Comparison of ENCODE assay signal across 8 cellular contexts in the genomic region with DNA sequence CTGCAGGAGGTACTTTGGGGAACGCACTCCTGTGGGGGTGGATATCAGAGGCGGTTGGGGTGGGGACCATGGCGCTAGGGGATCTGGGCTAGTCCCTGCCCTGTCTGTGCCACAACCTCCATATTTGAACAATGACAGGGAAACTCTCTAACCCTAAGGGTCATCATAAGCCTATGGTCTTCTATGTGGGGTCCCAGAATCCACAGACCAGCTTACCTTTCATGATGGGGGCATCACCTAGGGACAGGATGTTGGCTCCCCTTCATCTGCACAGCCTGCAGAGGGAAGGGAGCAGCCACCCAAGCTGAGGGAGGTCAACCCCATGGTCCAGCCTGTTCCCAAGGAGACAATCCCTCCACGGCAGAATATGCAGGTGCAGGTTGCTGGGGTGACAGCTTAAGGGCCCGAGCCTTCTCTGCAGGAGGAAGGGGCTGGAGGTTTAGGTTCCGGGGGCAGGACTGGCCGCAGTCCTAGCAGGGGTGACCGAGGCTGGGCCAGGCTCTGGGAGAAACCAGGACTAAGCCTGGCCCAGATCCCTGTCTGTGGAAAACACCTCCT. TPM values are rescaled to one million over a fixed set of nuclear protein-coding genes. Genes with fewer than 3 reads are reported as not detected.
DNase-seq lines count a peak whose midpoint lies in the region; ATAC-seq, FAIRE-seq and TF ChIP-seq lines count a peak whose summit lies in the region.

No MANE protein-coding gene starts in this region.

- TF ChIP-seq CTCF in kidney epithelial cell (IDR thresholded peaks at IDR 0.05; ENCODE audit: insufficient read depth, low read length, poor library complexity, severe bottlenecking) (no peak), D721Med (IDR thresholded peaks at IDR 0.05; ENCODE audit: insufficient read depth, missing control alignments) (no peak)

- no peaks in the 10 kb centered on the region for H3K9me3 Mint-ChIP-seq in T-helper 1 cell treated with Interleukin-12 subunit alpha and Interleukin-12 subunit beta and Interleukin-4 antibody, amounts not matched to agents 30 μg/mL and 1 μg/mL, for 36 hours
- no peaks in the 10 kb centered on the region for H3K9me3 Mint-ChIP-seq in activated naive CD8-positive, alpha-beta T cell treated with anti-CD3 and anti-CD28 coated beads, Interleukin-2, amount 50 U/mL, for 24 hours

- H3K4me1 Mint-ChIP-seq in T-helper 1 cell treated with Interleukin-12 subunit alpha and Interleukin-12 subunit beta and Interleukin-4 antibody, amounts not matched to agents 30 μg/mL and 1 μg/mL, for 36 hours (ENCODE audit: low read depth) = peaks cover 18% of the 10 kb centered on the region
- H3K4me1 Mint-ChIP-seq in activated naive CD8-positive, alpha-beta T cell treated with anti-CD3 and anti-CD28 coated beads, Interleukin-2, amount 50 U/mL, for 24 hours = peaks cover 15% of the 10 kb centered on the region

- no peaks in the 10 kb centered on the region for H3K27me3 ChIP-seq in kidney epithelial cell (ENCODE audit: control insufficient read depth, insufficient read depth, low read length)

- FAIRE-seq in D721Med (lab: Jason Lieb, UNC) = no peak

- peaks cover 3% of the 10 kb centered on the region for H3K36me3 ChIP-seq in kidney epithelial cell (ENCODE audit: control insufficient read depth, insufficient read depth, low read length)

- peak overlapping the region; percentile 78 for H3K4me3 ChIP-seq in kidney epithelial cell (ENCODE audit: low read depth, low read length)

- ATAC-seq in activated naive CD8-positive, alpha-beta T cell treated with anti-CD3 and anti-CD28 coated beads, Interleukin-2, amount 50 U/mL, for 24 hours = no peak
- ATAC-seq in GM18907 (IDR thresholded peaks at IDR 0.05; ENCODE audit: unreplicated experiment) = no peak

- DNase-seq in T-helper 1 cell = no peak
- DNase-seq in activated naive CD8-positive, alpha-beta T cell treated with anti-CD3 and anti-CD28 coated beads, Interleukin-2, amount 50 U/mL, for 24 hours = no peak
- no peak for DNase-seq in kidney epithelial cell (ENCODE audit: low read depth)
- DNase-seq in substantia nigra (lab: John Stamatoyannopoulos, UW) = no peak
- no peak for DNase-seq in D721Med (ENCODE audit: insufficient read length, low spot score)
- DNase-seq in DMS153 (lab: John Stamatoyannopoulos, UW) = no peak

- H3K27me3 Mint-ChIP-seq in T-helper 1 cell treated with Interleukin-12 subunit alpha and Interleukin-12 subunit beta and Interleukin-4 antibody, amounts not matched to agents 30 μg/mL and 1 μg/mL, for 36 hours (ENCODE audit: low read depth) = no peaks in the 10 kb centered on the region
- H3K27me3 Mint-ChIP-seq in activated naive CD8-positive, alpha-beta T cell treated with anti-CD3 and anti-CD28 coated beads, Interleukin-2, amount 50 U/mL, for 24 hours = no peaks in the 10 kb centered on the region

- peak overlapping the region; percentile 91 for H3K4me3 Mint-ChIP-seq in T-helper 1 cell treated with Interleukin-12 subunit alpha and Interleukin-12 subunit beta and Interleukin-4 antibody, amounts not matched to agents 30 μg/mL and 1 μg/mL, for 36 hours
- H3K4me3 Mint-ChIP-seq in activated naive CD8-positive, alpha-beta T cell treated with anti-CD3 and anti-CD28 coated beads, Interleukin-2, amount 50 U/mL, for 24 hours = peak overlapping the region; percentile 82

- peak overlapping the region; percentile 64 for H3K27ac Mint-ChIP-seq in T-helper 1 cell treated with Interleukin-12 subunit alpha and Interleukin-12 subunit beta and Interleukin-4 antibody, amounts not matched to agents 30 μg/mL and 1 μg/mL, for 36 hours
- peak overlapping the region; percentile 76 for H3K27ac Mint-ChIP-seq in activated naive CD8-positive, alpha-beta T cell treated with anti-CD3 and anti-CD28 coated beads, Interleukin-2, amount 50 U/mL, for 24 hours

- peaks cover 4% of the 10 kb centered on the region for H3K36me3 Mint-ChIP-seq in T-helper 1 cell treated with Interleukin-12 subunit alpha and Interleukin-12 subunit beta and Interleukin-4 antibody, amounts not matched to agents 30 μg/mL and 1 μg/mL, for 36 hours (ENCODE audit: low read depth)
- peaks cover 6% of the 10 kb centered on the region for H3K36me3 Mint-ChIP-seq in activated naive CD8-positive, alpha-beta T cell treated with anti-CD3 and anti-CD28 coated beads, Interleukin-2, amount 50 U/mL, for 24 hours (ENCODE audit: low read depth)

- H3K27ac ChIP-seq in substantia nigra (ENCODE audit: low read depth, low read length, poor library complexity, severe bottlenecking) = peak overlapping the region; percentile 79

RNA-seq across cellular contexts. Expression of gene ORAI3, which starts 1.7 kb away (rescaled TPM):
- total RNA-seq in kidney epithelial cell = 35.3 and 37.9 TPM in 2 replicates

RNA-seq across cellular contexts. Expression of gene SETD1A, which starts 7.0 kb away (rescaled TPM):
- total RNA-seq in kidney epithelial cell = 7.2 TPM in 2 replicates

RNA-seq across cellular contexts. Expression of gene FBXL19, which starts 27.2 kb away (rescaled TPM):
- total RNA-seq in kidney epithelial cell = 36.4 and 37.9 TPM in 2 replicates

RNA-seq across cellular contexts. Expression of gene HSD3B7, which starts 34.4 kb away (rescaled TPM):
- total RNA-seq in kidney epithelial cell = 11.5 and 13.8 TPM in 2 replicates

RNA-seq across cellular contexts. Expression of gene CTF1, which starts 54.2 kb away (rescaled TPM):
- total RNA-seq in kidney epithelial cell = 1.4 and 2.1 TPM in 2 replicates
